Comparison of ENCODE assay signal across 9 cellular contexts in the genomic region with DNA sequence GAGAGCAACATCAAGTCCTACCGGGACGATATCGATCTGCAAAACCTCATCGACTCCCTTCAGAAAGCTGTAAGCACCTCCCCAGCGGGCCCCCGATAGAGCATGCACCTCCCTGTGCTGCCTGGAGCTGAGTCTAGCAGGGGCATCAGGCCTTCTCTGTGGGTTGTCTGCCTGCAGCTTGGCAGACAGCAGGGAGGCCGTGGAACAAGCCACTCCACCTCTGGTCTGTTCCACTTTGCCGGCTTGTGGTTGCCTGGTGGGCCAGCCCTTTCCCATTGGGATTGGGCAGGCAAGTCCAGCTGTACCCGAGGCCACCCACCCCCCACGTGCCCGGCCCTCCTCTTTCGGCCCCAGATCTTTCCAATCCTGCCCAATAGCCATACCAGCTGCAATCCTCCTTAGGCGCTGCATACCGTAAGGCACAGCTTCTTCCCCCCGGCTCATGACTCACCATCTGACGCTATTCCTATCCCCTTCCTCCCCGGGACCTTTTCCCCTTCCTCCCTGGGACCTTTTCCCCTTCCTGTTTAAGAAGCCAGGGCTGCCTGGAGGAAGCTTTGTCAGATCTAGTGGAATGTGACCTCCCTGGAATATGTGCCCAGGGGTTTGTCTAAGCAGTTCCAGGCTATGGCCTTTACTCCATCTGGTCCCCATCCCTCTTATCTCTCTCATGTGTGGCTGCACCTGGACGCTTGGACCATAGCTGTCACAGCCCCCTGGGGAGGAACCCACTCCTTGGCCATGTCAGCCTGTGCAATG. TPM values are rescaled to one million over a fixed set of nuclear protein-coding genes. Genes with fewer than 3 reads are reported as not detected.
DNase-seq lines count a peak whose midpoint lies in the region; ATAC-seq, FAIRE-seq and TF ChIP-seq lines count a peak whose summit lies in the region.
"Had no signal": no experiment of that assay in that cellular context is flagged by ENCODE, and none has a peak within 500 bp of the region (broad histone marks: within the 10 kb centered on the region; RNA-seq: fewer than 3 reads in every experiment).

No MANE protein-coding gene starts in this region.

- H2AFZ ChIP-seq in endothelial cell of umbilical vein (ENCODE audit: low read depth, low read length), result no peak overlapping the region

- H3K36me3 ChIP-seq in BLaER1 (peaks cover 84% of the 10 kb centered on the region), RWPE2 (ENCODE audit: low read depth) (peaks cover 74% of the 10 kb centered on the region), endothelial cell of umbilical vein (ENCODE audit: control insufficient read depth in 2 of 2, extremely low read depth in 1 of 2, insufficient read depth in 2 of 2, low read length in 2 of 2) (peaks cover 30 to 37% of the 10 kb centered on the region in 2 experiments), mucosa of rectum (ENCODE audit: control insufficient read depth in 2 of 2, insufficient read depth in 2 of 2, low read length in 2 of 2) (peaks cover 55 to 63% of the 10 kb centered on the region in 2 donors), esophagus muscularis mucosa (peaks cover 22 to 77% (median 64%) of the 10 kb centered on the region in 4 donors)

- H3K9ac ChIP-seq in BLaER1 (peak overlapping the region; percentile 71), endothelial cell of umbilical vein (replicated peaks; ENCODE audit: extremely low read depth, insufficient read depth, low read length) (peak overlapping the region; percentile 64), mucosa of rectum (ENCODE audit: low read depth in 1 of 2, low read length in 2 of 2) (no peak overlapping the region)

- peak; percentile 49 for TF ChIP-seq POLR2A in endothelial cell of umbilical vein (IDR thresholded peaks at IDR 0.05; ENCODE audit: low read depth, low read length)
- TF ChIP-seq POLR2A in esophagus muscularis mucosa (IDR thresholded peaks at IDR 0.05; ENCODE audit: low read depth), result no peak

- CTCF ChIA-PET in endothelial cell of umbilical vein (lab: Charles Lee), result interaction anchor here (0.9 to 21.9 kb wide), 9 partner anchors 9 to 132 kb away, joined by 3 to 1118 read pairs (median 5); partner anchors contain the start of gene TSPAN14

- H3K4me2 ChIP-seq in BLaER1, result peak overlapping the region; percentile 90
- peak overlapping the region; percentile 29 for H3K4me2 ChIP-seq in endothelial cell of umbilical vein (ENCODE audit: insufficient read depth, low read length)

- DNase-seq in RWPE2 (ENCODE audit: low spot score) (peak; percentile 88), endothelial cell of umbilical vein (ENCODE audit: low read depth, low spot score) (peak; percentile 98), NCI-H1417 treated with DMSO at 0.1 percent for 48 hours (lab: John Stamatoyannopoulos, UW) (no peak), esophagus muscularis mucosa (ENCODE audit: extremely low spot score) (no peak)
- no peak for DNase-seq in effector CD8-positive, alpha-beta T cell (lab: John Stamatoyannopoulos, UW)
- DNase-seq: GF-D8 had no signal

- dilution Hi-C loops in endothelial cell of umbilical vein (cut with MboI; ENCODE audit: extremely low pct_ligation_motif_present, low sequenced_read_pairs), result no loop called here

- no peaks in the 10 kb centered on the region for H3K9me1 ChIP-seq in endothelial cell of umbilical vein (replicated peaks; ENCODE audit: control insufficient read depth, extremely low read depth, insufficient read depth, low read length)

- H3K27ac ChIP-seq in BLaER1 (peak overlapping the region; percentile 79), RWPE2 (ENCODE audit: poor library complexity, severe bottlenecking) (peak overlapping the region; percentile 99), endothelial cell of umbilical vein (ENCODE audit: insufficient read depth, low read depth, low read length) (peak overlapping the region; percentile 90), mucosa of rectum (ENCODE audit: low read depth in 2 of 2, low read length in 2 of 2) (peak overlapping the region; percentile 6 to 32), esophagus muscularis mucosa (replicated peaks in 1 of 4) (peak overlapping the region in 2 of 4 donors; percentile 42 to 63)

- H3K4me1 ChIP-seq in BLaER1 (peaks cover 100% of the 10 kb centered on the region), RWPE2 (ENCODE audit: insufficient read depth, poor library complexity, severe bottlenecking) (peaks cover 65% of the 10 kb centered on the region), endothelial cell of umbilical vein (ENCODE audit: control insufficient read depth, extremely low read depth, insufficient read depth, low read length) (peaks cover 65% of the 10 kb centered on the region), mucosa of rectum (ENCODE audit: control insufficient read depth in 2 of 2, insufficient read depth in 2 of 2, low read length in 2 of 2) (peaks cover 13 to 14% of the 10 kb centered on the region in 2 donors), esophagus muscularis mucosa (peaks cover 30 to 57% (median 32%) of the 10 kb centered on the region in 4 donors)

- FAIRE-seq in endothelial cell of umbilical vein (lab: Jason Lieb, UNC), result peak; percentile 100

- H3K9me3 ChIP-seq in BLaER1 (no peaks in the 10 kb centered on the region), RWPE2 (ENCODE audit: severe bottlenecking) (no peaks in the 10 kb centered on the region), endothelial cell of umbilical vein (replicated peaks; ENCODE audit: control insufficient read depth, insufficient read depth, low read length) (no peaks in the 10 kb centered on the region), mucosa of rectum (ENCODE audit: control insufficient read depth in 2 of 2, low read length in 2 of 2) (no peaks in the 10 kb centered on the region), esophagus muscularis mucosa (no peaks in the 10 kb centered on the region)

- WGBS in esophagus muscularis mucosa, result 72% methylated on average over 12 of the region's 18 CpGs

- H3K79me2 ChIP-seq in endothelial cell of umbilical vein (ENCODE audit: control insufficient read depth, insufficient read depth, low read length), result peaks cover 56% of the 10 kb centered on the region

- peaks cover 88% of the 10 kb centered on the region for H4K20me1 ChIP-seq in BLaER1
- no peaks in the 10 kb centered on the region for H4K20me1 ChIP-seq in endothelial cell of umbilical vein (replicated peaks; ENCODE audit: control insufficient read depth, extremely low read depth, insufficient read depth, low read length)

- H3K4me3 ChIP-seq in BLaER1 (peak overlapping the region; percentile 43), RWPE2 (ENCODE audit: severe bottlenecking) (no peak overlapping the region), endothelial cell of umbilical vein (replicated peaks in 1 of 3; ENCODE audit: insufficient read depth in 1 of 3, low read depth in 1 of 3, low read length in 3 of 3) (no peak overlapping the region), mucosa of rectum (ENCODE audit: low read length in 2 of 2) (no peak overlapping the region), esophagus muscularis mucosa (no peak overlapping the region)

- ATAC-seq in RWPE2 (ENCODE audit: low read depth) (peak; percentile 71), HG03520 (IDR thresholded peaks at IDR 0.05; ENCODE audit: unreplicated experiment) (no peak)

- no peaks in the 10 kb centered on the region for H3K27me3 ChIP-seq in BLaER1
- H3K27me3 ChIP-seq in RWPE2 (ENCODE audit: insufficient read depth, poor library complexity, severe bottlenecking), result no peaks in the 10 kb centered on the region
- H3K27me3 ChIP-seq in endothelial cell of umbilical vein (ENCODE audit: control insufficient read depth in 2 of 2, insufficient read depth in 2 of 2, low read length in 2 of 2), result no peaks in the 10 kb centered on the region
- no peaks in the 10 kb centered on the region for H3K27me3 ChIP-seq in mucosa of rectum (ENCODE audit: control insufficient read depth in 2 of 2, insufficient read depth in 2 of 2, low read length in 2 of 2)
- no peaks in the 10 kb centered on the region for H3K27me3 ChIP-seq in esophagus muscularis mucosa

- POLR2A ChIA-PET in endothelial cell of umbilical vein (lab: Charles Lee), result interaction anchor here (0.6 to 1.6 kb wide), 5 partner anchors 12 to 67 kb away, joined by 3 to 9 read pairs (median 4); no protein-coding TSS in a partner anchor

- no TSS peak for BruUV-seq in endothelial cell of umbilical vein (replicated peaks; lab: Mats Ljungman, UMichigan)

- TF ChIP-seq CTCF in RWPE2 (IDR thresholded peaks at IDR 0.05; ENCODE audit: poor library complexity, severe bottlenecking) (no peak), endothelial cell of umbilical vein (IDR thresholded peaks at IDR 0.05; ENCODE audit: extremely low read depth in 1 of 2, insufficient read depth in 1 of 2, low read depth in 1 of 2, low read length in 2 of 2) (no peak), esophagus muscularis mucosa (IDR thresholded peaks at IDR 0.05) (no peak)

- intact Hi-C loops in endothelial cell of umbilical vein (cut with micrococcal nuclease) (loop anchor here (1.0 kb wide), 3 partner anchors 41 to 98 kb away; no protein-coding TSS in a partner anchor), esophagus muscularis mucosa (cut with DNase I) (loop anchor here (5.0 kb wide), 1 partner anchor 127 kb away; no protein-coding TSS in a partner anchor)

- no peak for TF ChIP-seq EP300 in esophagus muscularis mucosa (IDR thresholded peaks at IDR 0.05)

TF ChIP-seq in endothelial cell of umbilical vein, 7 proteins besides CTCF, POLR2A, EP300 and RAD21 (continues in another document):
- TF ChIP-seq FOS (IDR thresholded peaks at IDR 0.05; ENCODE audit: borderline replicate concordance, insufficient read depth, low read length) (peak; percentile 99), MYC (IDR thresholded peaks at IDR 0.05; ENCODE audit: low read depth, low read length) (no peak)

RNA-seq across cellular contexts. Expression of gene SH2D4B, which starts 28.1 kb away (rescaled TPM):
- total RNA-seq in endothelial cell of umbilical vein (not detected in 2 replicates), esophagus muscularis mucosa (under 1 TPM in 2 of 4 donors, not detected in 2; 0.26 to 0.42 TPM)
- not detected in 2 replicates for polyA plus RNA-seq in endothelial cell of umbilical vein
- not detected in 2 replicates for polyA plus RNA-seq in endothelial cell of umbilical vein (2011; cell fraction: cytosol; rRNA removed)
- 0.04 and 0.08 TPM in 2 replicates for polyA plus RNA-seq in endothelial cell of umbilical vein (2011; cell fraction: nucleus; rRNA removed)
- polyA plus RNA-seq in endothelial cell of umbilical vein (2012), result not detected in 2 replicates
- polyA minus RNA-seq in endothelial cell of umbilical vein, result 0.07 TPM in 1 of 2 replicates, not detected in the other
- polyA minus RNA-seq in endothelial cell of umbilical vein (2011; cell fraction: cytosol; rRNA and poly(A)+ RNA removed), result not detected
- polyA minus RNA-seq in endothelial cell of umbilical vein (2011; cell fraction: nucleus; rRNA and poly(A)+ RNA removed), result 0.14 TPM in 2 replicates

RNA-seq across cellular contexts. Expression of gene TSPAN14, which starts 55.5 kb away (rescaled TPM):
- 237 and 242 TPM in 2 replicates for total RNA-seq in endothelial cell of umbilical vein
- polyA plus RNA-seq in endothelial cell of umbilical vein, result 210 and 211 TPM in 2 replicates
- polyA plus RNA-seq in endothelial cell of umbilical vein (2011; cell fraction: cytosol; rRNA removed), result 175 and 189 TPM in 2 replicates
- 188 and 193 TPM in 2 replicates for polyA plus RNA-seq in endothelial cell of umbilical vein (2011; cell fraction: nucleus; rRNA removed)
- 199 and 207 TPM in 2 replicates for polyA plus RNA-seq in endothelial cell of umbilical vein (2012)
- polyA minus RNA-seq in endothelial cell of umbilical vein, result 175 and 203 TPM in 2 replicates
- 8.0 TPM for polyA minus RNA-seq in endothelial cell of umbilical vein (2011; cell fraction: cytosol; rRNA and poly(A)+ RNA removed)
- polyA minus RNA-seq in endothelial cell of umbilical vein (2011; cell fraction: nucleus; rRNA and poly(A)+ RNA removed), result 82.2 and 84.2 TPM in 2 replicates
- 10 to 100 TPM; 17.9 to 50.5 (median 38.4) TPM for total RNA-seq in esophagus muscularis mucosa

Comparison
In these comparisons a context has a peak if more than half of its experiments do, and no peak if none do; other contexts are left out.
1. H3K9ac ChIP-seq: peak in BLaER1 (single experiment) and endothelial cell of umbilical vein (single experiment); none in mucosa of rectum (0 of 2).
2. DNase-seq: peak in RWPE2 (single experiment) and endothelial cell of umbilical vein (single experiment); none in NCI-H1417 treated with DMSO at 0.1 percent for 48 hours (single experiment), effector CD8-positive, alpha-beta T cell (single experiment) and esophagus muscularis mucosa (single experiment).